In the genomic region with DNA sequence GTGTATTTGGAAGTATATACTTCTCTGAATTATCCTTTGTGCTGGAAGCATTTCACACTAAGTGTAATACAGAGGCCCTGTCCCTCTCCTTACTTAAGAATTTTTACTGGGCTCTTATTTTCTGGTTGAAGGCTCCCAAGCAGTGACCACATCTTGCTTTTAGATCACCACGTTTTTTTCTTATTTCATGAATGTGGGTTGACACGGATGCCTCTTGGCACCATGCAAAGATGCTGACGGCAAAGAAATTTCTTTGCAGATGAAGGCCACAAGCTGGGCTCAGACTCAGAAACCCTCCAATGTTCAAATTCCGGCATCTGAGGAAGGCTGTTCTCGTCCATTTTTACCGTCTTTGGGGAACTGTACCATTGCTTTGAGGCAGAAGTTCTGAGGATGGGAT, we compare ENCODE assay signal across 21 cellular contexts.
"Had no signal": no experiment of that assay in that cellular context is flagged by ENCODE, and none has a peak within 500 bp of the region (broad histone marks: within the 10 kb centered on the region; RNA-seq: fewer than 3 reads in every experiment).

No MANE protein-coding gene starts in this region.

- H3K27me3 ChIP-seq: MG63, SJSA1 had no signal

- H3K27ac ChIP-seq: HL-60, SJSA1, SK-N-MC had no signal

- H3K9me3 ChIP-seq: MG63, SJSA1 had no signal

- H3K4me3 ChIP-seq: MG63, SJSA1, SK-N-MC had no signal

- H3K36me3 ChIP-seq: MG63, SJSA1 had no signal

- DNase-seq: KBM-7, MG63, NCI-H1092, NCI-H1105 treated with DMSO at 0.1 percent for 48 hours, NCI-H1436, NCI-H187, NCI-H2029, NCI-H2081 treated with DMSO at 0.1 percent for 48 hours, NCI-H2171, NCI-H226, NCI-H446, NCI-H510A, NCI-H524 treated with DMSO at 0.1 percent for 48 hours, NCI-H69, NCI-H774, Right ventricle myocardium superior, RPMI8226, SIG-M5 had no signal
